Comparison of ENCODE assay signal across 18 cellular contexts in the genomic region with DNA sequence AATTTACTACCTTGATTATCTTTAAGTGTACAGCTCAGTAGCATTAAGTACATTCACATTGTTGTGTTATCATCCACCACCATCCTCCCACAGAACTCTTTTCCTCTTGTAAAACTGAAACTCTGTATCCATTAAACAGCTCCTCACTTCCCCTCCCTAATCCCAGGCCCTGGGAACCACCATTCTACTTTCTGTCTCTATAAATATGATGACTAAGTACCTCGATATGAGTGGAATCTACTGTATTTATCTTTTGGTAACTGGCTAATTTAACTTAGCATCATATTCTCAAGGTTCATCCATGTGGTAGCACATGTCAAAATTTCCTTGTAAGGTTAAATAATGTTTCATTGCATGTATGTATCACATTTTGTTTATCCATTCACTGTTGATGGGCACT. TPM values are rescaled to one million over a fixed set of nuclear protein-coding genes. Genes with fewer than 3 reads are reported as not detected.
DNase-seq lines count a peak whose midpoint lies in the region; ATAC-seq and TF ChIP-seq lines count a peak whose summit lies in the region.
"Had no signal": no experiment of that assay in that cellular context is flagged by ENCODE, and none has a peak within 500 bp of the region (broad histone marks: within the 10 kb centered on the region; RNA-seq: fewer than 3 reads in every experiment).

No MANE protein-coding gene starts in this region.

- DNase-seq in EH (ENCODE audit: low read depth) (peak; percentile 96), M059J (ENCODE audit: low read depth) (peak; percentile 87), cardiac fibroblast (ENCODE audit: low read depth in 2 of 2) (peak; percentile 20 to 56), mesothelial cell of epicardium (ENCODE audit: low spot score in 2 of 2, unreplicated experiment in 2 of 2) (no peak), AG20443 (ENCODE audit: low spot score) (no peak)
- DNase-seq: activated CD8-positive, alpha-beta T cell treated with anti-CD3 and anti-CD28 coated beads, Interleukin-2, amount 10 ng/mL, durations not matched to agents 7 days and 5 days; activated naive CD4-positive, alpha-beta T cell; CD8-positive, alpha-beta T cell; effector memory CD8-positive, alpha-beta T cell; GDM1; left colon; NCI-H1436; NCI-H446; posterior cingulate gyrus had no signal

- H3K4me1 Mint-ChIP-seq in mesothelial cell of epicardium: peaks cover 5% of the 10 kb centered on the region
- H3K4me1 Mint-ChIP-seq in stimulated activated memory B cell treated with anti-CD40 and anti-IgM and Interleukin-4, amounts not matched to agents 10 μg/mL and 1 μg/mL and 100 μg/mL, for 72 hours: no peaks in the 10 kb centered on the region

- no peak for ATAC-seq in GM21447 (IDR thresholded peaks at IDR 0.05; ENCODE audit: unreplicated experiment)
- no peak for ATAC-seq in stimulated activated memory B cell treated with anti-CD40 and anti-IgM and Interleukin-4, amounts not matched to agents 10 μg/mL and 1 μg/mL and 100 μg/mL, for 72 hours
- ATAC-seq: activated CD8-positive, alpha-beta T cell treated with anti-CD3 and anti-CD28 coated beads, Interleukin-2, amount 10 ng/mL, durations not matched to agents 7 days and 5 days; CD8-positive, alpha-beta T cell; effector memory CD8-positive, alpha-beta T cell; left colon had no signal

- no peaks in the 10 kb centered on the region for H3K36me3 Mint-ChIP-seq in mesothelial cell of epicardium
- H3K36me3 Mint-ChIP-seq in stimulated activated memory B cell treated with anti-CD40 and anti-IgM and Interleukin-4, amounts not matched to agents 10 μg/mL and 1 μg/mL and 100 μg/mL, for 72 hours: no peaks in the 10 kb centered on the region
- H3K36me3 Mint-ChIP-seq: CD8-positive, alpha-beta T cell; IgD-negative memory B cell had no signal

- TF ChIP-seq CTCF in cardiac fibroblast (IDR thresholded peaks at IDR 0.05; ENCODE audit: low read depth, low read length) (no peak), mesothelial cell of epicardium (IDR thresholded peaks at IDR 0.05; ENCODE audit: unreplicated experiment) (no peak)

- H3K9me3 Mint-ChIP-seq in mesothelial cell of epicardium: no peaks in the 10 kb centered on the region
- no peaks in the 10 kb centered on the region for H3K9me3 Mint-ChIP-seq in stimulated activated memory B cell treated with anti-CD40 and anti-IgM and Interleukin-4, amounts not matched to agents 10 μg/mL and 1 μg/mL and 100 μg/mL, for 72 hours
- H3K9me3 Mint-ChIP-seq: CD8-positive, alpha-beta T cell; effector memory CD8-positive, alpha-beta T cell; IgD-negative memory B cell had no signal

- peaks cover 5% of the 10 kb centered on the region for H3K27me3 Mint-ChIP-seq in mesothelial cell of epicardium (ENCODE audit: low read depth)
- peaks cover 7% of the 10 kb centered on the region for H3K27me3 Mint-ChIP-seq in stimulated activated memory B cell treated with anti-CD40 and anti-IgM and Interleukin-4, amounts not matched to agents 10 μg/mL and 1 μg/mL and 100 μg/mL, for 72 hours

- H3K4me3 ChIP-seq in cardiac fibroblast (replicated peaks in 1 of 2; ENCODE audit: low read depth in 2 of 2, low read length in 2 of 2): no peak overlapping the region
- H3K4me3 ChIP-seq: suprapubic skin had no signal

- peak overlapping the region; percentile 43 for H3K27ac Mint-ChIP-seq in mesothelial cell of epicardium
- H3K27ac Mint-ChIP-seq in stimulated activated memory B cell treated with anti-CD40 and anti-IgM and Interleukin-4, amounts not matched to agents 10 μg/mL and 1 μg/mL and 100 μg/mL, for 72 hours: no peak overlapping the region
- H3K27ac Mint-ChIP-seq: activated CD8-positive, alpha-beta T cell treated with anti-CD3 and anti-CD28 coated beads, Interleukin-2, amount 10 ng/mL, durations not matched to agents 7 days and 5 days; CD8-positive, alpha-beta T cell; effector memory CD8-positive, alpha-beta T cell; IgD-negative memory B cell had no signal

- H3K4me3 Mint-ChIP-seq in mesothelial cell of epicardium: no peak overlapping the region
- no peak overlapping the region for H3K4me3 Mint-ChIP-seq in stimulated activated memory B cell treated with anti-CD40 and anti-IgM and Interleukin-4, amounts not matched to agents 10 μg/mL and 1 μg/mL and 100 μg/mL, for 72 hours
- H3K4me3 Mint-ChIP-seq: activated CD8-positive, alpha-beta T cell treated with anti-CD3 and anti-CD28 coated beads, Interleukin-2, amount 10 ng/mL, durations not matched to agents 7 days and 5 days; CD8-positive, alpha-beta T cell; effector memory CD8-positive, alpha-beta T cell; IgD-negative memory B cell had no signal

RNA-seq across cellular contexts. Expression of a gene that starts 49.0 kb away (rescaled TPM):
- total RNA-seq in M059J (2014; rRNA removed; shearing (Covaris generic)): 187 and 238 TPM in 2 replicates
- 49.6 to 50.5 TPM (median 49.7 TPM) in 3 replicates for total RNA-seq in mesothelial cell of epicardium

Comparison
In these comparisons a context has a peak if more than half of its experiments do, and no peak if none do; other contexts are left out.
1. DNase-seq: peak in EH (single experiment), M059J (single experiment) and cardiac fibroblast (2 of 2); none in mesothelial cell of epicardium (0 of 2) and AG20443 (single experiment).